In genomic region chr3:33716227-33716626, GRCh38 we compare ENCODE assay signal across 9 cellular contexts. TPM values are rescaled to one million over a fixed set of nuclear protein-coding genes. Genes with fewer than 3 reads are reported as not detected.
DNase-seq lines count a peak whose midpoint lies in the region; ATAC-seq, FAIRE-seq and TF ChIP-seq lines count a peak whose summit lies in the region.
"Had no signal": no experiment of that assay in that cellular context is flagged by ENCODE, and none has a peak within 500 bp of the region (broad histone marks: within the 10 kb centered on the region; RNA-seq: fewer than 3 reads in every experiment).

No MANE protein-coding gene starts in this region.

- H4K20me1 ChIP-seq in H1 (replicated peaks in 1 of 2; ENCODE audit: control insufficient read depth in 1 of 2, insufficient read depth in 2 of 2, low read length in 2 of 2) (peaks cover 0 to 9% of the 10 kb centered on the region in 2 experiments), neural cell (ENCODE audit: insufficient read depth) (no peaks in the 10 kb centered on the region)

- no peak overlapping the region for H3K23ac ChIP-seq in H1 (ENCODE audit: insufficient read length)

- peaks cover 17 to 29% (median 21%) of the 10 kb centered on the region in 4 donors for H3K4me1 Mint-ChIP-seq in CD4-positive, alpha-beta memory T cell

- TF ChIP-seq RAD21 in H1 (IDR thresholded peaks at IDR 0.05 in 1 of 2, conservative IDR thresholded peaks at IDR 0.05 in 1 of 2; ENCODE audit: low read depth in 2 of 2, low read length in 2 of 2) (no peak), neural cell (conservative IDR thresholded peaks at IDR 0.05) (no peak)

- H2BK12ac ChIP-seq in H1 (ENCODE audit: low read depth, low read length), result no peak overlapping the region

- H3K18ac ChIP-seq in H1 (ENCODE audit: extremely low read depth, low read length), result no peak overlapping the region

- H3F3A ChIP-seq in neural cell (ENCODE audit: insufficient read depth, low read length, poor library complexity, severe bottlenecking), result no peaks in the 10 kb centered on the region

- TF ChIP-seq CTCF in H1 (IDR thresholded peaks at IDR 0.05; ENCODE audit: control extremely low read depth in 1 of 3, insufficient read depth in 1 of 3, low read depth in 1 of 3, low read length in 3 of 3) (no peak), neural cell (IDR thresholded peaks at IDR 0.05; ENCODE audit: poor library complexity, severe bottlenecking) (no peak)

- H3K9me2 ChIP-seq in neural cell (ENCODE audit: insufficient read depth, low read length), result no peaks in the 10 kb centered on the region

- H2BK120ac ChIP-seq in H1 (replicated peaks; ENCODE audit: low read depth, low read length), result no peak overlapping the region

- H3K4ac ChIP-seq in H1 (replicated peaks; ENCODE audit: insufficient read length, low read depth, low read length), result no peak overlapping the region

- H3K9me3 ChIP-seq in CD4-positive, alpha-beta memory T cell (ENCODE audit: control insufficient read depth in 1 of 2, low read length in 2 of 2), result no peaks in the 10 kb centered on the region
- H3K9me3 ChIP-seq in MG63, result no peaks in the 10 kb centered on the region
- 0 out of 4 replicates have a peak, but pooled peaks cover 0 to 2% of the 10 kb centered on the region in 2 experiments for H3K9me3 ChIP-seq in H1 (ENCODE audit: insufficient read depth in 2 of 2, low read depth in 1 of 2, low read length in 1 of 2)
- H3K9me3 ChIP-seq in neural cell (ENCODE audit: low read length), result no peaks in the 10 kb centered on the region

- CTCF ChIA-PET in CD4-positive, alpha-beta memory T cell (lab: Charles Lee; ENCODE audit: partially characterized antibody), result interaction anchor here (1.3 to 2.1 kb wide), 4 partner anchors 79 to 584 kb away, joined by 3 to 7 read pairs (median 4); partner anchors contain the start of gene PDCD6IP
- CTCF ChIA-PET in H1 (lab: Charles Lee; ENCODE audit: partially characterized antibody), result interaction anchor here (0.8 to 2.3 kb wide), 4 partner anchors 64 to 219 kb away, joined by 3 to 9 read pairs (median 4); no protein-coding TSS in a partner anchor

- H2BK15ac ChIP-seq in H1 (ENCODE audit: low read length), result no peak overlapping the region

- no peaks in the 10 kb centered on the region for H3K79me1 ChIP-seq in H1 (ENCODE audit: low read depth, low read length)

- no peak overlapping the region for H4K5ac ChIP-seq in H1 (ENCODE audit: insufficient read length, low read depth, low read length)

- no peak for ATAC-seq in HG02623 (IDR thresholded peaks at IDR 0.05; ENCODE audit: unreplicated experiment)
- no peak for ATAC-seq in HG03442 (IDR thresholded peaks at IDR 0.05; ENCODE audit: unreplicated experiment)

- 87% methylated on average over 7 of the region's 7 CpGs; no CpG with 5 or more reads in 1 of the 2 experiments for WGBS in H1 (ENCODE audit: extremely low coverage in 1 of 2, insufficient coverage in 1 of 2, insufficient read length in 1 of 2, insufficient replicate concordance in 2 of 2, low coverage in 1 of 2, low lambda C conversion rate in 2 of 2, missing lambda C conversion rate in 1 of 2), 2 experiments

- H3K23me2 ChIP-seq in H1 (ENCODE audit: low read depth, low read length), result peaks cover 6% of the 10 kb centered on the region

- H3K79me2 ChIP-seq in H1 (ENCODE audit: control insufficient read depth in 1 of 2, insufficient read depth in 2 of 2, low read length in 2 of 2) (peaks cover 7 to 60% of the 10 kb centered on the region in 2 experiments; a peak in 3 of 4 replicates), neural cell (replicated peaks; ENCODE audit: insufficient read depth, low read length) (peaks cover 14% of the 10 kb centered on the region)

- H4K8ac ChIP-seq in H1 (ENCODE audit: extremely low read depth, insufficient read depth, low read length), result no peak overlapping the region

- FAIRE-seq in H1 (lab: Jason Lieb, UNC), result no peak
- FAIRE-seq: HTR-8/SVneo had no signal

- no peak overlapping the region for H2AK5ac ChIP-seq in H1 (ENCODE audit: low read depth, low read length)

- H3K4me2 ChIP-seq in H1 (ENCODE audit: insufficient read depth in 1 of 2, low read depth in 2 of 2, low read length in 2 of 2), result peak overlapping the region; percentile 79 to 82
- no peak overlapping the region for H3K4me2 ChIP-seq in neural cell (ENCODE audit: low read length)

- H3K14ac ChIP-seq in H1 (ENCODE audit: insufficient read length), result no peak overlapping the region

- POLR2A ChIA-PET in CD4-positive, alpha-beta memory T cell (lab: Charles Lee; ENCODE audit: partially characterized antibody), result interaction anchor here (2.0 kb wide), 1 partner anchor 275 kb away, joined by 10 read pairs; the partner anchor contains the start of gene UBP1
- POLR2A ChIA-PET in H1 (lab: Charles Lee; ENCODE audit: partially characterized antibody), result interaction anchor here (0.9 kb wide), 1 partner anchor 9 kb away, joined by 4 read pairs; no protein-coding TSS in a partner anchor

- H3K27me3 Mint-ChIP-seq in CD4-positive, alpha-beta memory T cell, result no peaks in the 10 kb centered on the region

- H3K9ac ChIP-seq in H1 (replicated peaks in 1 of 4; ENCODE audit: extremely low read depth in 1 of 4, low read depth in 3 of 4, low read length in 3 of 4) (peak overlapping the region in 1 of 4 experiments; percentile 18; a peak in 1 of 7 replicates), neural cell (ENCODE audit: low read length) (no peak overlapping the region)

- TF ChIP-seq POLR2A in H1 (IDR thresholded peaks at IDR 0.05; ENCODE audit: control extremely low read depth in 1 of 2, low read depth in 2 of 2, low read length in 2 of 2), result no peak

- no peak overlapping the region for H2AFZ ChIP-seq in H1 (ENCODE audit: low read length)
- H2AFZ ChIP-seq in neural cell (ENCODE audit: low read depth, low read length), result no peak overlapping the region

- H3K9me3 Mint-ChIP-seq in CD4-positive, alpha-beta memory T cell, result no peaks in the 10 kb centered on the region

- H3K36me3 Mint-ChIP-seq in CD4-positive, alpha-beta memory T cell, result peaks cover 0 to 15% of the 10 kb centered on the region in 2 donors

- no peak overlapping the region for H2BK20ac ChIP-seq in H1 (ENCODE audit: low read length)

- no peak overlapping the region for H3K56ac ChIP-seq in H1 (replicated peaks; ENCODE audit: insufficient read length, low read depth, low read length)

- peak overlapping the region in 1 of 7 donors; percentile 77 for H3K27ac Mint-ChIP-seq in CD4-positive, alpha-beta memory T cell

- TF ChIP-seq EP300 in H1 (IDR thresholded peaks at IDR 0.05; ENCODE audit: borderline replicate concordance in 1 of 2, low read depth in 2 of 2, low read length in 2 of 2), result no peak
- TF ChIP-seq EP300 in neural cell (conservative IDR thresholded peaks at IDR 0.05; ENCODE audit: poor library complexity, severe bottlenecking), result no peak

- H3K4me3 ChIP-seq in CD4-positive, alpha-beta memory T cell (ENCODE audit: low read length in 2 of 2), result no peak overlapping the region
- H3K4me3 ChIP-seq in MG63 (peak overlapping the region; percentile 77), H1 (ENCODE audit: extremely low read depth in 1 of 4, insufficient read depth in 2 of 4, low read depth in 3 of 4, low read length in 4 of 4) (peak overlapping the region in 2 of 4 experiments; percentile 19 to 81; a peak in 3 of 8 replicates), neural cell (ENCODE audit: low read length) (peak overlapping the region; percentile 91)

- H3K27me3 ChIP-seq in CD4-positive, alpha-beta memory T cell (ENCODE audit: insufficient read depth, low read length), result no peaks in the 10 kb centered on the region
- no peaks in the 10 kb centered on the region for H3K27me3 ChIP-seq in MG63
- no peaks in the 10 kb centered on the region for H3K27me3 ChIP-seq in H1 (replicated peaks in 1 of 4; ENCODE audit: control insufficient read depth in 3 of 4, extremely low read depth in 1 of 4, insufficient read depth in 3 of 4, low read length in 3 of 4)
- H3K27me3 ChIP-seq in neural cell (ENCODE audit: insufficient read depth, low read depth, low read length), result no peaks in the 10 kb centered on the region

- H3K27ac ChIP-seq in CD4-positive, alpha-beta memory T cell (ENCODE audit: low read depth, low read length), result peak overlapping the region; percentile 82
- H3K27ac ChIP-seq in H1 (ENCODE audit: low read depth, low read length) (no peak overlapping the region), neural cell (ENCODE audit: low read length) (no peak overlapping the region)

- H2BK5ac ChIP-seq in H1 (ENCODE audit: low read depth, low read length), result no peak overlapping the region

- peak overlapping the region in 1 of 8 donors; percentile 92 for H3K4me3 Mint-ChIP-seq in CD4-positive, alpha-beta memory T cell

- no peak for DNase-seq in CD4-positive, alpha-beta memory T cell
- DNase-seq in MG63 (no peak), H1 (ENCODE audit: low read depth in 1 of 2, low spot score in 2 of 2) (no peak), H4 (ENCODE audit: low spot score) (no peak), AG08395 (ENCODE audit: low spot score) (no peak)

- H3K36me3 ChIP-seq in CD4-positive, alpha-beta memory T cell (ENCODE audit: insufficient read depth, low read length), result no peaks in the 10 kb centered on the region
- no peaks in the 10 kb centered on the region for H3K36me3 ChIP-seq in MG63
- no peaks in the 10 kb centered on the region for H3K36me3 ChIP-seq in H1 (ENCODE audit: control insufficient read depth in 2 of 4, insufficient read depth in 4 of 4, low read length in 3 of 4)
- H3K36me3 ChIP-seq in neural cell (ENCODE audit: insufficient read depth, low read length), result no peaks in the 10 kb centered on the region

- H3K4me1 ChIP-seq in CD4-positive, alpha-beta memory T cell (ENCODE audit: insufficient read depth, low read length), result peaks cover 27% of the 10 kb centered on the region
- H3K4me1 ChIP-seq in H1 (replicated peaks in 1 of 4; ENCODE audit: control insufficient read depth in 3 of 4, insufficient read depth in 4 of 4, low read length in 3 of 4), result peaks cover 0 to 5% (median 1%) of the 10 kb centered on the region in 4 experiments; a peak in 6 of 7 replicates

- no peak overlapping the region for H4K91ac ChIP-seq in H1 (replicated peaks; ENCODE audit: insufficient read length, low read length)

- intact Hi-C loops in CD4-positive, alpha-beta memory T cell (cut with micrococcal nuclease), result loop anchor here (1.0 to 2.0 kb wide), 2 partner anchors 75 to 585 kb away; no protein-coding TSS in a partner anchor

RNA-seq across cellular contexts. Expression of gene CLASP2, which starts 1.8 kb away (rescaled TPM):
- total RNA-seq in CD4-positive, alpha-beta memory T cell, result 10 to 100 TPM; 62.1 to 63.0 TPM
- 10 to 100 TPM in 1 of 2 donors, 1 to 10 TPM in 1; 9.0 to 20.0 TPM for polyA plus RNA-seq in CD4-positive, alpha-beta memory T cell
- 8.0 and 12.1 TPM in 2 replicates for total RNA-seq in MG63 (2014; rRNA removed; shearing (Covaris generic); ENCODE audit: low replicate concordance)
- total RNA-seq in H1 (2021; fragmentation: NEBNext Ultra II Directional; extraction: Animal tissue kit (Norgen Biotek cat#: 25700)), result 51.6 and 58.0 TPM in 2 replicates
- polyA plus RNA-seq in H1 (2011; rRNA removed) (16.3 and 21.7 TPM in 2 replicates), neural cell (911 and 938 TPM in 2 replicates)
- polyA plus RNA-seq in H1 (2011; cell fraction: cytosol; rRNA removed), result 17.6 TPM
- 52.4 TPM for polyA plus RNA-seq in H1 (2011; cell fraction: nucleus; rRNA removed)
- polyA plus RNA-seq in H1 (2012, experiment 1 of 2), result 16.6 to 29.0 TPM (median 20.5 TPM) in 4 replicates
- polyA plus RNA-seq in H1 (2012, experiment 2 of 2), result 1.2 TPM
- polyA plus RNA-seq in H1 (2013, experiment 1 of 2), result 17.9 TPM
- 18.1 TPM for polyA plus RNA-seq in H1 (2013, experiment 2 of 2)
- 82.8 and 104 TPM in 2 replicates for polyA minus RNA-seq in H1 (2011; rRNA and poly(A)+ RNA removed)
- 44.9 TPM for polyA minus RNA-seq in H1 (2011; cell fraction: cytosol; rRNA and poly(A)+ RNA removed)
- 185 TPM for polyA minus RNA-seq in H1 (2011; cell fraction: nucleus; rRNA and poly(A)+ RNA removed)
- 1,578 and 1,795 TPM in 2 replicates for polyA minus RNA-seq in neural cell
- 19.7 and 26.5 TPM in 2 replicates for total RNA-seq in H4 (2014; rRNA removed; shearing (Covaris generic))

Comparison
In these comparisons a context has a peak if more than half of its experiments do, and no peak if none do; other contexts are left out.
1. H3K4me3 ChIP-seq: peak in MG63 (single experiment) and neural cell (single experiment); none in CD4-positive, alpha-beta memory T cell (0 of 2).